ENCODE assay signal across 1 cellular context in the genomic region with DNA sequence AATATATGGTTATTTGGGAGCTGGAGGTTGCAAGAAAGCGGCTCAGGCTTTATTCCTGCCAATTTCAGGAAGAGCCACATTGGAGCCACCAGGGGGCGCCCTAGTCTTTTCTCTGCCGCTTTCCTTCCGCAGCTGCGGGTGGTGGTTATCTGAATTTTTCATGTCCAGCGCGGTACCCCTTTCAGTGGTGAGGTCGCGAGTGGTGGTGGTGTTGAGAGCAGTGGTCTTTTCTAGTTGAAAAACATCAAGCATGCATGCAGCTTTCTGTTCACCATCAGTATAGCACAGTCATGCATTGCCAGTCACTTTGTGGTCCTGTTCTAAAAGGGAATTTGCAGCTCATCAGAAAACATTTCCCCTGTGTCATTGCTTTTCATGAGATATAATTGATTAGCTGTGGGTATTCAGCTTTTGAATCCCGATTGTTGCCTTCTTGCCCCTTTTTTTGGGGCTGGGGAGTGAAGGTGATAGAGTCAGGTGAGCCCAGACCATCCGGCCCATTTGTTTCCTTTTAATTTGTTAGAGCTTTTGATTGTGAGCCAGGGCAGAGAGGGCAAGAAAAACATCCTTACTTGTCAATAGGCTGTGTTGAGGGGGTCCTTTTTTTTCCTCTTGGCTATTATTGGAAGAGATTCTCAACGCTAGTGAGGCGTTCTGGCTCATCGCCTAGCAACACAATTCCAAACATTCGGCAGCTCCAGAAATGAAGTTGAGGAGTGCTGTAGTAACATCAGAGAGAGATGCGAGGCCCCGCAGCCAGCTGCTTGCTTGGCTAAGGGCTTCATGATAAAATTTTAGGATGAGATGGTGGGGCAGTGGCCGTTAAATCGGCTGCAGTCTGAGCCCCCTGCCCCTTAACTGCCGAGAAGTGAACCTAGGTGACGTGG.
A peak's percentile ranks its signal among the peaks of the same experiment; 100 is the strongest.
TF ChIP-seq lines count a peak whose summit lies in the region.

No MANE protein-coding gene starts in this region.

TF ChIP-seq in HepG2, 621 proteins besides CTCF, POLR2A, EP300 and RAD21 (continued from another document and continues in another):
- TF ChIP-seq, protein P1, sequence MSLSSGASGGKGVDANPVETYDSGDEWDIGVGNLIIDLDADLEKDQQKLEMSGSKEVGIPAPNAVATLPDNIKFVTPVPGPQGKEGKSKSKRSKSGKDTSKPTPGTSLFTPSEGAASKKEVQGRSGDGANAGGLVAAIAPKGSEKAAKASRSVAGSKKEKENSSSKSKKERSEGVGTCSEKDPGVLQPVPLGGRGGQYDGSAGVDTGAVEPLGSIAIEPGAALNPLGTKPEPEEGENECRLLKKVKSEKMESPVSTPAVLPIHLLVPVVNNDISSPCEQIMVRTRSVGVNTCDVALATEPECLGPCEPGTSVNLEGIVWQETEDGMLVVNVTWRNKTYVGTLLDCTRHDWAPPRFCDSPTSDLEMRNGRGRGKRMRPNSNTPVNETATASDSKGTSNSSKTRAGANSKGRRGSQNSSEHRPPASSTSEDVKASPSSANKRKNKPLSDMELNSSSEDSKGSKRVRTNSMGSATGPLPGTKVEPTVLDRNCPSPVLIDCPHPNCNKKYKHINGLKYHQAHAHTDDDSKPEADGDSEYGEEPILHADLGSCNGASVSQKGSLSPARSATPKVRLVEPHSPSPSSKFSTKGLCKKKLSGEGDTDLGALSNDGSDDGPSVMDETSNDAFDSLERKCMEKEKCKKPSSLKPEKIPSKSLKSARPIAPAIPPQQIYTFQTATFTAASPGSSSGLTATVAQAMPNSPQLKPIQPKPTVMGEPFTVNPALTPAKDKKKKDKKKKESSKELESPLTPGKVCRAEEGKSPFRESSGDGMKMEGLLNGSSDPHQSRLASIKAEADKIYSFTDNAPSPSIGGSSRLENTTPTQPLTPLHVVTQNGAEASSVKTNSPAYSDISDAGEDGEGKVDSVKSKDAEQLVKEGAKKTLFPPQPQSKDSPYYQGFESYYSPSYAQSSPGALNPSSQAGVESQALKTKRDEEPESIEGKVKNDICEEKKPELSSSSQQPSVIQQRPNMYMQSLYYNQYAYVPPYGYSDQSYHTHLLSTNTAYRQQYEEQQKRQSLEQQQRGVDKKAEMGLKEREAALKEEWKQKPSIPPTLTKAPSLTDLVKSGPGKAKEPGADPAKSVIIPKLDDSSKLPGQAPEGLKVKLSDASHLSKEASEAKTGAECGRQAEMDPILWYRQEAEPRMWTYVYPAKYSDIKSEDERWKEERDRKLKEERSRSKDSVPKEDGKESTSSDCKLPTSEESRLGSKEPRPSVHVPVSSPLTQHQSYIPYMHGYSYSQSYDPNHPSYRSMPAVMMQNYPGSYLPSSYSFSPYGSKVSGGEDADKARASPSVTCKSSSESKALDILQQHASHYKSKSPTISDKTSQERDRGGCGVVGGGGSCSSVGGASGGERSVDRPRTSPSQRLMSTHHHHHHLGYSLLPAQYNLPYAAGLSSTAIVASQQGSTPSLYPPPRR (CRISPR knock-in tag; IDR thresholded peaks at IDR 0.05; ENCODE audit: borderline replicate concordance): no peak
- TF ChIP-seq SOX6 (IDR thresholded peaks at IDR 0.05): no peak
- TF ChIP-seq SOX6 (CRISPR knock-in tag; IDR thresholded peaks at IDR 0.05): peak; percentile 14; the same call in 1 of the 2 replicates
- TF ChIP-seq ZNF737 (CRISPR knock-in tag; IDR thresholded peaks at IDR 0.05; ENCODE audit: borderline replicate concordance): no peak
- no peak for TF ChIP-seq ZNF12 (CRISPR knock-in tag; IDR thresholded peaks at IDR 0.05)
- TF ChIP-seq ZBTB20 (CRISPR knock-in tag; IDR thresholded peaks at IDR 0.05; ENCODE audit: borderline replicate concordance, low read depth): no peak
- TF ChIP-seq FOXC1 (CRISPR knock-in tag; IDR thresholded peaks at IDR 0.05; ENCODE audit: borderline replicate concordance): 0 out of 2 replicates have a peak, but pooled peaks have one; percentile 19
- TF ChIP-seq ZBTB7B (CRISPR knock-in tag; IDR thresholded peaks at IDR 0.05): no peak
- no peak; the same call in 1 of the 2 replicates for TF ChIP-seq GABPB1 (CRISPR knock-in tag; IDR thresholded peaks at IDR 0.05)
- no peak for TF ChIP-seq ZNF768 (CRISPR knock-in tag; IDR thresholded peaks at IDR 0.05)
- TF ChIP-seq, protein P2, sequence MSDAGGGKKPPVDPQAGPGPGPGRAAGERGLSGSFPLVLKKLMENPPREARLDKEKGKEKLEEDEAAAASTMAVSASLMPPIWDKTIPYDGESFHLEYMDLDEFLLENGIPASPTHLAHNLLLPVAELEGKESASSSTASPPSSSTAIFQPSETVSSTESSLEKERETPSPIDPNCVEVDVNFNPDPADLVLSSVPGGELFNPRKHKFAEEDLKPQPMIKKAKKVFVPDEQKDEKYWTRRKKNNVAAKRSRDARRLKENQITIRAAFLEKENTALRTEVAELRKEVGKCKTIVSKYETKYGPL (CRISPR knock-in tag; IDR thresholded peaks at IDR 0.05): peak; percentile 41; the same call in 1 of the 2 replicates
- TF ChIP-seq, protein P3, sequence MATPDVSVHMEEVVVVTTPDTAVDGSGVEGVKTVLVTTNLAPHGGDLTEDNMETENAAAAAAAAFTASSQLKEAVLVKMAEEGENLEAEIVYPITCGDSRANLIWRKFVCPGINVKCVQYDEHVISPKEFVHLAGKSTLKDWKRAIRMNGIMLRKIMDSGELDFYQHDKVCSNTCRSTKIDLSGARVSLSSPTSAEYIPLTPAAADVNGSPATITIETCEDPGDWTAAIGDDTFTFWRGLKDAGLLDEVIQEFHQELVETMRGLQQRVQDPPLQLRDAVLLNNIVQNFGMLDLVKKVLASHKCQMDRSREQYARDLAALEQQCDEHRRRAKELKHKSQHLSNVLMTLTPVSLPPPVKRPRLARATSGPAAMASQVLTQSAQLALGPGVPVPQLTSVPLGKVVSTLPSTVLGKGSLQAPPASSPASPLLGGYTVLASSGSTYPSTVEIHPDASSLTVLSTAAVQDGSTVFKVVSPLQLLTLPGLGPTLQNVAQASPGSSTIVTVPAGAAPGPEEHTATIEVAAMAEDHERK (CRISPR knock-in tag; IDR thresholded peaks at IDR 0.05; ENCODE audit: low read depth): no peak
- TF ChIP-seq ZBTB1 (CRISPR knock-in tag; IDR thresholded peaks at IDR 0.05; ENCODE audit: borderline replicate concordance): no peak
- TF ChIP-seq CBX5 (CRISPR knock-in tag; IDR thresholded peaks at IDR 0.05; ENCODE audit: borderline replicate concordance): peak; percentile 29; the same call in 1 of the 2 replicates
- no peak for TF ChIP-seq ZNF501 (CRISPR knock-in tag; IDR thresholded peaks at IDR 0.05)
- 0 out of 2 replicates have a peak, but pooled peaks have one; percentile 51 for TF ChIP-seq ZNF670 (CRISPR knock-in tag; IDR thresholded peaks at IDR 0.05; ENCODE audit: borderline replicate concordance)
- TF ChIP-seq, protein P4, sequence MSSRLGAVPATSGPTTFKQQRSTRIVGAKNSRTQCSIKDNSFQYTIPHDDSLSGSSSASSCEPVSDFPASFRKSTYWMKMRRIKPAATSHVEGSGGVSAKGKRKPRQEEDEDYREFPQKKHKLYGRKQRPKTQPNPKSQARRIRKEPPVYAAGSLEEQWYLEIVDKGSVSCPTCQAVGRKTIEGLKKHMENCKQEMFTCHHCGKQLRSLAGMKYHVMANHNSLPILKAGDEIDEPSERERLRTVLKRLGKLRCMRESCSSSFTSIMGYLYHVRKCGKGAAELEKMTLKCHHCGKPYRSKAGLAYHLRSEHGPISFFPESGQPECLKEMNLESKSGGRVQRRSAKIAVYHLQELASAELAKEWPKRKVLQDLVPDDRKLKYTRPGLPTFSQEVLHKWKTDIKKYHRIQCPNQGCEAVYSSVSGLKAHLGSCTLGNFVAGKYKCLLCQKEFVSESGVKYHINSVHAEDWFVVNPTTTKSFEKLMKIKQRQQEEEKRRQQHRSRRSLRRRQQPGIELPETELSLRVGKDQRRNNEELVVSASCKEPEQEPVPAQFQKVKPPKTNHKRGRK (CRISPR knock-in tag; IDR thresholded peaks at IDR 0.05): no peak
- no peak for TF ChIP-seq KAT2B (IDR thresholded peaks at IDR 0.05; ENCODE audit: borderline replicate concordance, low read depth, low read length)
- TF ChIP-seq CREB1 (IDR thresholded peaks at IDR 0.05): no peak
- TF ChIP-seq CREB1 (CRISPR knock-in tag; IDR thresholded peaks at IDR 0.05): no peak
- TF ChIP-seq, protein P5, sequence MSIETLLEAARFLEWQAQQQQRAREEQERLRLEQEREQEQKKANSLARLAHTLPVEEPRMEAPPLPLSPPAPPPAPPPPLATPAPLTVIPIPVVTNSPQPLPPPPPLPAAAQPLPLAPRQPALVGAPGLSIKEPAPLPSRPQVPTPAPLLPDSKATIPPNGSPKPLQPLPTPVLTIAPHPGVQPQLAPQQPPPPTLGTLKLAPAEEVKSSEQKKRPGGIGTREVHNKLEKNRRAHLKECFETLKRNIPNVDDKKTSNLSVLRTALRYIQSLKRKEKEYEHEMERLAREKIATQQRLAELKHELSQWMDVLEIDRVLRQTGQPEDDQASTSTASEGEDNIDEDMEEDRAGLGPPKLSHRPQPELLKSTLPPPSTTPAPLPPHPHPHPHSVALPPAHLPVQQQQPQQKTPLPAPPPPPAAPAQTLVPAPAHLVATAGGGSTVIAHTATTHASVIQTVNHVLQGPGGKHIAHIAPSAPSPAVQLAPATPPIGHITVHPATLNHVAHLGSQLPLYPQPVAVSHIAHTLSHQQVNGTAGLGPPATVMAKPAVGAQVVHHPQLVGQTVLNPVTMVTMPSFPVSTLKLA (IDR thresholded peaks at IDR 0.05): no peak
- TF ChIP-seq, protein P6, sequence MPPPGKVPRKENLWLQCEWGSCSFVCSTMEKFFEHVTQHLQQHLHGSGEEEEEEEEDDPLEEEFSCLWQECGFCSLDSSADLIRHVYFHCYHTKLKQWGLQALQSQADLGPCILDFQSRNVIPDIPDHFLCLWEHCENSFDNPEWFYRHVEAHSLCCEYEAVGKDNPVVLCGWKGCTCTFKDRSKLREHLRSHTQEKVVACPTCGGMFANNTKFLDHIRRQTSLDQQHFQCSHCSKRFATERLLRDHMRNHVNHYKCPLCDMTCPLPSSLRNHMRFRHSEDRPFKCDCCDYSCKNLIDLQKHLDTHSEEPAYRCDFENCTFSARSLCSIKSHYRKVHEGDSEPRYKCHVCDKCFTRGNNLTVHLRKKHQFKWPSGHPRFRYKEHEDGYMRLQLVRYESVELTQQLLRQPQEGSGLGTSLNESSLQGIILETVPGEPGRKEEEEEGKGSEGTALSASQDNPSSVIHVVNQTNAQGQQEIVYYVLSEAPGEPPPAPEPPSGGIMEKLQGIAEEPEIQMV (CRISPR knock-in tag; IDR thresholded peaks at IDR 0.05; ENCODE audit: low read depth): no peak
- TF ChIP-seq HNRNPLL (IDR thresholded peaks at IDR 0.05; ENCODE audit: low read depth, low read length, poor library complexity, severe bottlenecking): no peak
- TF ChIP-seq ZNF20 (CRISPR knock-in tag; IDR thresholded peaks at IDR 0.05): no peak
- no peak for TF ChIP-seq PHF20 (CRISPR knock-in tag; IDR thresholded peaks at IDR 0.05)
- TF ChIP-seq HDAC1 (CRISPR knock-in tag; IDR thresholded peaks at IDR 0.05): no peak; the same call in 1 of the 2 replicates
- no peak for TF ChIP-seq NCOA1 (CRISPR knock-in tag; IDR thresholded peaks at IDR 0.05)
- TF ChIP-seq, protein P7, sequence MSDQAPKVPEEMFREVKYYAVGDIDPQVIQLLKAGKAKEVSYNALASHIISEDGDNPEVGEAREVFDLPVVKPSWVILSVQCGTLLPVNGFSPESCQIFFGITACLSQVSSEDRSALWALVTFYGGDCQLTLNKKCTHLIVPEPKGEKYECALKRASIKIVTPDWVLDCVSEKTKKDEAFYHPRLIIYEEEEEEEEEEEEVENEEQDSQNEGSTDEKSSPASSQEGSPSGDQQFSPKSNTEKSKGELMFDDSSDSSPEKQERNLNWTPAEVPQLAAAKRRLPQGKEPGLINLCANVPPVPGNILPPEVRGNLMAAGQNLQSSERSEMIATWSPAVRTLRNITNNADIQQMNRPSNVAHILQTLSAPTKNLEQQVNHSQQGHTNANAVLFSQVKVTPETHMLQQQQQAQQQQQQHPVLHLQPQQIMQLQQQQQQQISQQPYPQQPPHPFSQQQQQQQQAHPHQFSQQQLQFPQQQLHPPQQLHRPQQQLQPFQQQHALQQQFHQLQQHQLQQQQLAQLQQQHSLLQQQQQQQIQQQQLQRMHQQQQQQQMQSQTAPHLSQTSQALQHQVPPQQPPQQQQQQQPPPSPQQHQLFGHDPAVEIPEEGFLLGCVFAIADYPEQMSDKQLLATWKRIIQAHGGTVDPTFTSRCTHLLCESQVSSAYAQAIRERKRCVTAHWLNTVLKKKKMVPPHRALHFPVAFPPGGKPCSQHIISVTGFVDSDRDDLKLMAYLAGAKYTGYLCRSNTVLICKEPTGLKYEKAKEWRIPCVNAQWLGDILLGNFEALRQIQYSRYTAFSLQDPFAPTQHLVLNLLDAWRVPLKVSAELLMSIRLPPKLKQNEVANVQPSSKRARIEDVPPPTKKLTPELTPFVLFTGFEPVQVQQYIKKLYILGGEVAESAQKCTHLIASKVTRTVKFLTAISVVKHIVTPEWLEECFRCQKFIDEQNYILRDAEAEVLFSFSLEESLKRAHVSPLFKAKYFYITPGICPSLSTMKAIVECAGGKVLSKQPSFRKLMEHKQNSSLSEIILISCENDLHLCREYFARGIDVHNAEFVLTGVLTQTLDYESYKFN (CRISPR knock-in tag; conservative IDR thresholded peaks at IDR 0.05): no peak
- TF ChIP-seq ZEB1 (IDR thresholded peaks at IDR 0.05; ENCODE audit: insufficient replicate concordance, low read depth): no peak
- no peak; the same call in 1 of the 2 replicates for TF ChIP-seq ZNF24 (IDR thresholded peaks at IDR 0.05)
- TF ChIP-seq ZNF563 (CRISPR knock-in tag; IDR thresholded peaks at IDR 0.05): no peak
- TF ChIP-seq, protein P8, sequence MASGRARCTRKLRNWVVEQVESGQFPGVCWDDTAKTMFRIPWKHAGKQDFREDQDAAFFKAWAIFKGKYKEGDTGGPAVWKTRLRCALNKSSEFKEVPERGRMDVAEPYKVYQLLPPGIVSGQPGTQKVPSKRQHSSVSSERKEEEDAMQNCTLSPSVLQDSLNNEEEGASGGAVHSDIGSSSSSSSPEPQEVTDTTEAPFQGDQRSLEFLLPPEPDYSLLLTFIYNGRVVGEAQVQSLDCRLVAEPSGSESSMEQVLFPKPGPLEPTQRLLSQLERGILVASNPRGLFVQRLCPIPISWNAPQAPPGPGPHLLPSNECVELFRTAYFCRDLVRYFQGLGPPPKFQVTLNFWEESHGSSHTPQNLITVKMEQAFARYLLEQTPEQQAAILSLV (CRISPR knock-in tag; IDR thresholded peaks at IDR 0.05; ENCODE audit: borderline replicate concordance): no peak
- no peak for TF ChIP-seq FOXM1 (CRISPR knock-in tag; IDR thresholded peaks at IDR 0.05)
- TF ChIP-seq REL (CRISPR knock-in tag; conservative IDR thresholded peaks at IDR 0.05): no peak
- peak; percentile 69; the same call in 1 of the 2 replicates for TF ChIP-seq ZNF354B (CRISPR knock-in tag; IDR thresholded peaks at IDR 0.05)
- TF ChIP-seq ZNF720 (CRISPR knock-in tag; IDR thresholded peaks at IDR 0.05): no peak
- TF ChIP-seq PLRG1 (conservative IDR thresholded peaks at IDR 0.05): no peak
- TF ChIP-seq ZNF75D (CRISPR knock-in tag; IDR thresholded peaks at IDR 0.05; ENCODE audit: borderline replicate concordance): no peak
- no peak for TF ChIP-seq SRSF9 (IDR thresholded peaks at IDR 0.05; ENCODE audit: borderline replicate concordance, insufficient read depth, low read depth, low read length, poor library complexity, severe bottlenecking)
- TF ChIP-seq MED13 (CRISPR knock-in tag; IDR thresholded peaks at IDR 0.05): no peak
- no peak for TF ChIP-seq ZNF331 (CRISPR knock-in tag; IDR thresholded peaks at IDR 0.05)
- TF ChIP-seq MTA3 (CRISPR knock-in tag; IDR thresholded peaks at IDR 0.05): no peak
- no peak for TF ChIP-seq KMT2B (CRISPR knock-in tag; IDR thresholded peaks at IDR 0.05)
- no peak for TF ChIP-seq ZFY (CRISPR knock-in tag; IDR thresholded peaks at IDR 0.05)
- TF ChIP-seq ZNF33A (CRISPR knock-in tag; IDR thresholded peaks at IDR 0.05; ENCODE audit: borderline replicate concordance): no peak
- no peak for TF ChIP-seq RELA (CRISPR knock-in tag; IDR thresholded peaks at IDR 0.05)
